In genomic region chr9:121141706-121142105, GRCh38 we compare ENCODE assay signal across 16 cellular contexts.
"Had no signal": no experiment of that assay in that cellular context is flagged by ENCODE, and none has a peak within 500 bp of the region (broad histone marks: within the 10 kb centered on the region; RNA-seq: fewer than 3 reads in every experiment).

No MANE protein-coding gene starts in this region.

- H3K27ac ChIP-seq: colonic mucosa, foreskin keratinocyte, suprapubic skin, thyroid gland had no signal

- ATAC-seq: foreskin keratinocyte, left colon, left ventricle myocardium superior, sciatic nerve had no signal

- H3K36me3 ChIP-seq: colonic mucosa had no signal

- H3K9me3 ChIP-seq: colonic mucosa, suprapubic skin, thyroid gland had no signal

- DNase-seq: colonic mucosa; dermis blood vessel endothelial cell; foreskin keratinocyte; kidney; left colon; left ventricle myocardium superior; mesendoderm; naive B cell; nephron progenitor cell; stimulated activated CD4-positive, alpha-beta T cell treated with anti-CD3 and anti-CD28 coated beads, Interleukin-2, amount 100 ng/mL, for 24 hours; stimulated activated CD4-positive, alpha-beta T cell treated with anti-CD3 and anti-CD28 coated beads, Interleukin-4, amount 100 ng/mL, for 4 hours; stimulated activated naive CD4-positive, alpha-beta T cell treated with Interleukin-2 at 50 U/mL for 16 hours; thyroid gland had no signal

- H3K4me3 ChIP-seq: colonic mucosa, lung, suprapubic skin, thyroid gland had no signal

- H3K4me1 ChIP-seq: colonic mucosa, thyroid gland had no signal

- H3K27me3 ChIP-seq: colonic mucosa, foreskin keratinocyte, suprapubic skin, thyroid gland had no signal
